8 cellular contexts compared by ENCODE assay signal in the genomic region with DNA sequence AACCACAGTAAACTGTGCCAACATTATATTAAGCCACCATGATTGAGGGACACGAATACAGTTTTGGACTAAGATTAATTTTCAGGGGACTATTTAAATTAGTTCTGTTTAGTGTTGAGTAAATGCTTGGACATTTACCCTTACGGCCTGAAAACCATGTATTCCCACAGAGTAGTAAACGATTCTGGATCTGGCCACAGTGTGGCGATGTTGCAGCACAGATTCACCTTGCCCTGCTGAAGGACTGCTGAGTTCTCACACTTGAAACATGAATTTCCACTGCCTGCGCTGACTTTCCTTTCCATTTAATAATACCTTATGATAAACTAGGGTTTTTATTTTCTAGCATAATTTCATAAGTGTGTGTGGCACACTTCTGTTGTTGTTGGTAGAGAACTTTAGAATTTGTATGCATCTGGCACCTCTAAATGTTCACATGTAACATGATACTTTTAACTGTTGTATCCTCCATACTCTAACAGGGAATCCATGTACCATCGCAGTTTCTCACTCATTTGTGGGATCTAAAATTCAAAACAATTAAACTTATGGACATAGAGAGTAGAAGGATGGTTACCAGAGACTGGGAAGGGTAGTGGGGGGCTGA. TPM values are rescaled to one million over a fixed set of nuclear protein-coding genes. Genes with fewer than 3 reads are reported as not detected.
A peak's percentile ranks its signal among the peaks of the same experiment; 100 is the strongest.
DNase-seq lines count a peak whose midpoint lies in the region; ATAC-seq and TF ChIP-seq lines count a peak whose summit lies in the region.

No MANE protein-coding gene starts in this region.

- CTCF ChIA-PET in activated CD8-positive, alpha-beta T cell treated with anti-CD3 and anti-CD28 coated beads for 36 hours (lab: Charles Lee) = interaction anchor here (1.3 kb wide), 1 partner anchor 9 kb away, joined by 3 read pairs; no protein-coding TSS in a partner anchor
- CTCF ChIA-PET in naive thymus-derived CD4-positive, alpha-beta T cell (lab: Charles Lee) = no interaction called here

- H3K36me3 Mint-ChIP-seq in activated CD8-positive, alpha-beta T cell treated with anti-CD3 and anti-CD28 coated beads for 36 hours (ENCODE audit: low read depth) = no peaks in the 10 kb centered on the region
- H3K36me3 Mint-ChIP-seq in naive thymus-derived CD4-positive, alpha-beta T cell = no peaks in the 10 kb centered on the region

- no peaks in the 10 kb centered on the region for H3K27me3 ChIP-seq in naive thymus-derived CD4-positive, alpha-beta T cell (ENCODE audit: control insufficient read depth in 2 of 2, insufficient read depth in 2 of 2, low read length in 2 of 2)
- H3K27me3 ChIP-seq in testis = no peaks in the 10 kb centered on the region

- H3K9me3 Mint-ChIP-seq in activated CD8-positive, alpha-beta T cell treated with anti-CD3 and anti-CD28 coated beads for 36 hours = no peaks in the 10 kb centered on the region
- H3K9me3 Mint-ChIP-seq in naive thymus-derived CD4-positive, alpha-beta T cell = peaks cover 0 to 1% (median 0%) of the 10 kb centered on the region in 11 donors

- peak; percentile 83 for TF ChIP-seq CTCF in activated CD8-positive, alpha-beta T cell treated with anti-CD3 and anti-CD28 coated beads for 36 hours (IDR thresholded peaks at IDR 0.05)
- TF ChIP-seq CTCF in epithelial cell of proximal tubule (conservative IDR thresholded peaks at IDR 0.05; ENCODE audit: low read depth, low read length) (peak; percentile 96), testis (IDR thresholded peaks at IDR 0.05) (peak; percentile 66 to 82 (median 69))

- H3K27ac ChIP-seq in naive thymus-derived CD4-positive, alpha-beta T cell (ENCODE audit: low read depth, low read length) = no peak overlapping the region
- H3K27ac ChIP-seq in testis = no peak overlapping the region

- no peak overlapping the region for H3K27ac Mint-ChIP-seq in activated CD8-positive, alpha-beta T cell treated with anti-CD3 and anti-CD28 coated beads for 36 hours
- H3K27ac Mint-ChIP-seq in naive thymus-derived CD4-positive, alpha-beta T cell = no peak overlapping the region

- intact Hi-C loops in activated CD8-positive, alpha-beta T cell treated with anti-CD3 and anti-CD28 coated beads for 36 hours (cut with micrococcal nuclease) = loop anchor here (10.0 kb wide), 1 partner anchor 901 kb away; a partner anchor contains a TSS
- intact Hi-C loops in naive thymus-derived CD4-positive, alpha-beta T cell (cut with micrococcal nuclease) = loop anchor here (1.0 to 5.0 kb wide), 4 partner anchors 896 to 1889 kb away; no protein-coding TSS in a partner anchor
- intact Hi-C loops in testis (cut with DNase I; ENCODE audit: low total_unique reads) = no loop called here

- DNase-seq in COLO668 (lab: John Stamatoyannopoulos, UW; ENCODE audit: unreplicated experiment) (peak; percentile 39), GM19240 (ENCODE audit: insufficient read length, low spot score) (peak; percentile 16), NCI-H524 treated with DMSO at 0.1 percent for 48 hours (lab: John Stamatoyannopoulos, UW) (peak; percentile 24), epithelial cell of proximal tubule (ENCODE audit: low read depth) (peak; percentile 27), testis (peak; percentile 89)
- peak; percentile 76 for DNase-seq in activated CD8-positive, alpha-beta T cell treated with anti-CD3 and anti-CD28 coated beads for 36 hours
- peak in 8 of 9 donors; percentile 14 to 43 (median 30) for DNase-seq in naive thymus-derived CD4-positive, alpha-beta T cell

- no peaks in the 10 kb centered on the region for H3K36me3 ChIP-seq in naive thymus-derived CD4-positive, alpha-beta T cell (ENCODE audit: control insufficient read depth in 2 of 3, insufficient read depth in 3 of 3, low read length in 3 of 3)
- no peaks in the 10 kb centered on the region for H3K36me3 ChIP-seq in testis (ENCODE audit: low read depth, missing control alignments)

- no peak overlapping the region for H3K4me3 ChIP-seq in epithelial cell of proximal tubule (ENCODE audit: low read depth, low read length)
- H3K4me3 ChIP-seq in naive thymus-derived CD4-positive, alpha-beta T cell (ENCODE audit: low read length) = no peak overlapping the region
- H3K4me3 ChIP-seq in testis = no peak overlapping the region

- POLR2A ChIA-PET in activated CD8-positive, alpha-beta T cell treated with anti-CD3 and anti-CD28 coated beads for 36 hours (lab: Charles Lee) = no interaction called here
- POLR2A ChIA-PET in naive thymus-derived CD4-positive, alpha-beta T cell (lab: Charles Lee) = no interaction called here

- no peaks in the 10 kb centered on the region for H3K4me1 ChIP-seq in naive thymus-derived CD4-positive, alpha-beta T cell (ENCODE audit: control insufficient read depth in 2 of 2, insufficient read depth in 2 of 2, low read length in 2 of 2)
- H3K4me1 ChIP-seq in testis = no peaks in the 10 kb centered on the region

- H3K4me3 Mint-ChIP-seq in activated CD8-positive, alpha-beta T cell treated with anti-CD3 and anti-CD28 coated beads for 36 hours = no peak overlapping the region
- no peak overlapping the region for H3K4me3 Mint-ChIP-seq in naive thymus-derived CD4-positive, alpha-beta T cell

- WGBS in testis, 2 donors = 7 to 11% methylated on average over 6 of the region's 6 CpGs

- TF ChIP-seq POLR2A in testis (IDR thresholded peaks at IDR 0.05) = no peak

- peaks cover 2% of the 10 kb centered on the region for H3K27me3 Mint-ChIP-seq in activated CD8-positive, alpha-beta T cell treated with anti-CD3 and anti-CD28 coated beads for 36 hours
- H3K27me3 Mint-ChIP-seq in naive thymus-derived CD4-positive, alpha-beta T cell = peaks cover 0 to 12% (median 0%) of the 10 kb centered on the region in 5 donors

- no peaks in the 10 kb centered on the region for H3K4me1 Mint-ChIP-seq in activated CD8-positive, alpha-beta T cell treated with anti-CD3 and anti-CD28 coated beads for 36 hours (ENCODE audit: low read depth)
- peaks cover 0 to 3% (median 0%) of the 10 kb centered on the region in 7 donors for H3K4me1 Mint-ChIP-seq in naive thymus-derived CD4-positive, alpha-beta T cell

- H3K9me3 ChIP-seq in naive thymus-derived CD4-positive, alpha-beta T cell (ENCODE audit: control insufficient read depth in 2 of 3, low read length in 3 of 3) = no peaks in the 10 kb centered on the region
- no peaks in the 10 kb centered on the region for H3K9me3 ChIP-seq in testis

- peak; percentile 95 for ATAC-seq in HG03196 (IDR thresholded peaks at IDR 0.05; ENCODE audit: unreplicated experiment)
- ATAC-seq in activated CD8-positive, alpha-beta T cell treated with anti-CD3 and anti-CD28 coated beads for 36 hours = peak; percentile 89
- ATAC-seq in naive thymus-derived CD4-positive, alpha-beta T cell = peak; percentile 80

RNA-seq across cellular contexts. Expression of a gene that starts 53.9 kb away (rescaled TPM):
- total RNA-seq in activated CD8-positive, alpha-beta T cell treated with anti-CD3 and anti-CD28 coated beads for 36 hours = 10 to 100 TPM; 17.8 to 19.0 TPM
- total RNA-seq in epithelial cell of proximal tubule (15.3 and 16.5 TPM in 2 replicates), testis (10 to 100 TPM; 33.0 to 38.2 TPM)
- total RNA-seq in naive thymus-derived CD4-positive, alpha-beta T cell = 10 to 100 TPM; 28.9 to 40.2 (median 34.7) TPM
- 10 to 100 TPM; 19.4 to 21.9 TPM for polyA plus RNA-seq in naive thymus-derived CD4-positive, alpha-beta T cell
- polyA plus RNA-seq in testis (ENCODE audit: insufficient read depth, low read depth, low replicate concordance) = 62.2 TPM

Comparison
In these comparisons a context has a peak if more than half of its experiments do, and no peak if none do; other contexts are left out.
1. DNase-seq: peak in every context shown above with its lines; median percentile 89 in testis; 76 in activated CD8-positive, alpha-beta T cell treated with anti-CD3 and anti-CD28 coated beads for 36 hours; 39 in COLO668; 30 in naive thymus-derived CD4-positive, alpha-beta T cell; 27 in epithelial cell of proximal tubule; 24 in NCI-H524 treated with DMSO at 0.1 percent for 48 hours; 16 in GM19240.